ENCODE assay signal across 11 cellular contexts in the genomic region with DNA sequence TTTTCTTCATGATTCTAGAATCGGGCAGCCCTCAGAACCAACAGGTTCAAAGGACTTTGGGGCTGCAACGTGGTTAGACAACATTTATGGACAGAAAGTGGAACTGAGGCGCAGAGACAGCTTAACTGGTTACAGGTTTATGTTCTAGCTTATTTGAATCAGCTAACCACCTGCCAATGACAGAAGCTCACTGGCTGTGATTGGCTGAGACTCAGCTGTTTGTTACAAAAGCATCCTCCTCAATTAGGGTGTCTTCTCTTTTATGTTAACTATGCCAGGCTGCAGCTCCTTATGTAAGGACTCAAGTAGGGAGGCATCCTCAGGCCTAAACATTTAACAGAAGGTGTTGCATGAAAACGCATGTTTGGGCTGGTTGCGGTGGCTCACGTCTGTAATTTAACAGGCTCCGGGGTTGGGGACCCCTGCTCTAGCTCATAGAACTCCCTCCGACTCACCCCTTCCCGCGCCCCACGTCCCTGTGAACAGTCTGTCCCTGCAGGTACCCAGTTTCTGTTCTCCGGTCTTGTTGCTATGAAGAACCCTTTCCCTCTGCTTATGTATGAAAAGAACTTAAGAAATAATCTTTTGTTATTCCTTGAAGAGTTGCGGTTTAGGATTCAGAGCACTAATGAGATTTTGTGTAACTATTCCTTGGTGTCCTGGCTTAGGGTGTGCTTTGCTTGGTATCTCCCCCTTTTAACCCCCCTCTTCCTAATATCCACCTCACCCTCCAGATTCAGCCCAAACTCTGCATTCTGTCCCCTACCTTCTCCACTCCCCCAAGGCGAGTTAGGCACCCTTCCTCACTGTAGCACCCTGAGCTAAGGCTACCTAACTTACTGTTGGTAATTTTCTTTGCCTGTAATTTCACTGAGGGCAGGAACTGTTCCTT. TPM values are rescaled to one million over a fixed set of nuclear protein-coding genes. Genes with fewer than 3 reads are reported as not detected.
DNase-seq lines count a peak whose midpoint lies in the region; ATAC-seq, FAIRE-seq and TF ChIP-seq lines count a peak whose summit lies in the region.
"Had no signal": no experiment of that assay in that cellular context is flagged by ENCODE, and none has a peak within 500 bp of the region (broad histone marks: within the 10 kb centered on the region; RNA-seq: fewer than 3 reads in every experiment).

No MANE protein-coding gene starts in this region.

- TF ChIP-seq RAD21 in GM12878 (IDR thresholded peaks at IDR 0.05; ENCODE audit: insufficient read depth, low read depth, low read length): no peak

- no peak overlapping the region for H3K9ac ChIP-seq in GM12878 (ENCODE audit: control insufficient read depth, insufficient read depth, low read length)

- no peak overlapping the region for H3K27ac ChIP-seq in CD4-positive, CD25-positive, alpha-beta regulatory T cell (ENCODE audit: insufficient read depth, low read length, poor library complexity, severe bottlenecking)
- no peak overlapping the region for H3K27ac ChIP-seq in GM12878 (ENCODE audit: control insufficient read depth, insufficient read depth)
- H3K27ac ChIP-seq in ovary: no peak overlapping the region
- no peak overlapping the region for H3K27ac ChIP-seq in RWPE1

- no peak for ATAC-seq in CD4-positive, CD25-positive, alpha-beta regulatory T cell (ENCODE audit: low read depth in 2 of 2)
- ATAC-seq in GM12878: no peak
- no peak for ATAC-seq in naive thymus-derived CD8-positive, alpha-beta T cell

- peaks cover 31% of the 10 kb centered on the region for H3K4me1 ChIP-seq in CD4-positive, CD25-positive, alpha-beta regulatory T cell (ENCODE audit: control insufficient read depth, insufficient read depth, low read length, poor library complexity, severe bottlenecking)
- H3K4me1 ChIP-seq in GM12878 (ENCODE audit: control insufficient read depth, insufficient read depth, low read length): peaks cover 12% of the 10 kb centered on the region
- H3K4me1 ChIP-seq in ovary (ENCODE audit: insufficient read depth): peaks cover 6% of the 10 kb centered on the region

- H3K9me3 Mint-ChIP-seq in CD4-positive, CD25-positive, alpha-beta regulatory T cell: no peaks in the 10 kb centered on the region
- H3K9me3 Mint-ChIP-seq in IgD-negative memory B cell: no peaks in the 10 kb centered on the region
- H3K9me3 Mint-ChIP-seq in naive thymus-derived CD8-positive, alpha-beta T cell: no peaks in the 10 kb centered on the region

- peak overlapping the region; percentile 46 to 87 (median 72) for H3K27ac Mint-ChIP-seq in CD4-positive, CD25-positive, alpha-beta regulatory T cell
- peak overlapping the region; percentile 16 to 84 (median 28) for H3K27ac Mint-ChIP-seq in IgD-negative memory B cell
- H3K27ac Mint-ChIP-seq in naive thymus-derived CD8-positive, alpha-beta T cell: peak overlapping the region; percentile 16 to 88 (median 80)

- H3K79me2 ChIP-seq in GM12878 (ENCODE audit: control insufficient read depth, insufficient read depth, low read length): peaks cover 14% of the 10 kb centered on the region

- DNase-seq in CD4-positive, CD25-positive, alpha-beta regulatory T cell: no peak
- no peak for DNase-seq in GM12878 (ENCODE audit: low read depth, low spot score)
- no peak for DNase-seq in naive thymus-derived CD8-positive, alpha-beta T cell
- no peak for DNase-seq in ovary
- no peak for DNase-seq in SHP77 treated with DMSO at 0.1 percent for 48 hours (lab: John Stamatoyannopoulos, UW)
- no peak for DNase-seq in HUDEP-2 (lab: John Stamatoyannopoulos, UW; ENCODE audit: unreplicated experiment in 76 of 76)
- no peak for DNase-seq in RWPE1 (ENCODE audit: low spot score)
- DNase-seq: NCI-H1436 treated with DMSO at 0.1 percent for 48 hours; stimulated activated CD4-positive, alpha-beta T cell treated with anti-CD3 and anti-CD28 coated beads, Interleukin-4, amount 100 ng/mL, for 24 hours had no signal

- TF ChIP-seq EP300 in GM12878 (IDR thresholded peaks at IDR 0.05; ENCODE audit: borderline replicate concordance in 1 of 2, control insufficient read depth in 1 of 2, low read depth in 2 of 2, low read length in 2 of 2): no peak
- TF ChIP-seq EP300 in ovary (IDR thresholded peaks at IDR 0.05): no peak

- no peak for TF ChIP-seq CTCF in GM12878 (IDR thresholded peaks at IDR 0.05 in 2 of 3, conservative IDR thresholded peaks at IDR 0.05 in 1 of 3; ENCODE audit: control insufficient read depth in 2 of 3, extremely low read depth in 1 of 3, insufficient read depth in 1 of 3, low read depth in 3 of 3, low read length in 3 of 3)
- TF ChIP-seq CTCF in ovary (IDR thresholded peaks at IDR 0.05): no peak
- no peak for TF ChIP-seq CTCF in RWPE1 (conservative IDR thresholded peaks at IDR 0.05; ENCODE audit: low read depth)

- TF ChIP-seq POLR2A in GM12878 (IDR thresholded peaks at IDR 0.05; ENCODE audit: low read depth, low read length) (no peak), ovary (IDR thresholded peaks at IDR 0.05) (no peak)

- CTCF ChIA-PET in GM12878 (lab: Yijun Ruan, JAX): interaction anchor here (0.6 to 3.6 kb wide), 12 partner anchors 7 to 449 kb away, joined by 3 to 22 read pairs (median 4); no protein-coding TSS in a partner anchor
- CTCF ChIA-PET in RWPE1 (lab: Yijun Ruan, JAX): interaction anchor here (0.6 to 1.1 kb wide), 2 partner anchors 77 to 338 kb away, joined by 3 to 4 read pairs; no protein-coding TSS in a partner anchor

- H3K36me3 ChIP-seq in CD4-positive, CD25-positive, alpha-beta regulatory T cell (ENCODE audit: control insufficient read depth, insufficient read depth, low read length): no peaks in the 10 kb centered on the region
- H3K36me3 ChIP-seq in GM12878 (ENCODE audit: control insufficient read depth in 2 of 2, insufficient read depth in 2 of 2, low read length in 1 of 2) (no peaks in the 10 kb centered on the region), ovary (no peaks in the 10 kb centered on the region)

- 78% methylated on average over 14 of the region's 14 CpGs for WGBS in GM12878 (ENCODE audit: insufficient coverage, insufficient replicate concordance, low lambda C conversion rate, missing lambda C conversion rate)
- WGBS in ovary, 3 donors: 94 to 96% (median 95%) methylated on average over 14 of the region's 14 CpGs

- no peaks in the 10 kb centered on the region for H3K9me3 ChIP-seq in CD4-positive, CD25-positive, alpha-beta regulatory T cell (ENCODE audit: control insufficient read depth in 2 of 2, low read length in 2 of 2)
- H3K9me3 ChIP-seq in GM12878 (replicated peaks; ENCODE audit: control insufficient read depth, insufficient read depth, low read length) (no peaks in the 10 kb centered on the region), ovary (no peaks in the 10 kb centered on the region)

- no peaks in the 10 kb centered on the region for H3K27me3 ChIP-seq in CD4-positive, CD25-positive, alpha-beta regulatory T cell (ENCODE audit: control insufficient read depth, insufficient read depth, low read length)
- H3K27me3 ChIP-seq in GM12878 (replicated peaks in 1 of 2; ENCODE audit: control insufficient read depth in 2 of 2, insufficient read depth in 2 of 2, low read length in 1 of 2): no peaks in the 10 kb centered on the region
- no peaks in the 10 kb centered on the region for H3K27me3 ChIP-seq in ovary

- RAD21 ChIA-PET in GM12878 (lab: Charles Lee; ENCODE audit: unreplicated experiment): interaction anchor here (0.6 to 1.7 kb wide), 7 partner anchors 7 to 240 kb away, joined by 3 to 6 read pairs (median 4); no protein-coding TSS in a partner anchor

- H3K4me3 ChIP-seq in CD4-positive, CD25-positive, alpha-beta regulatory T cell (ENCODE audit: low read depth, low read length): peak overlapping the region; percentile 86
- no peak overlapping the region for H3K4me3 ChIP-seq in GM12878
- H3K4me3 ChIP-seq in ovary: no peak overlapping the region

- intact Hi-C loops in GM12878 (cut with micrococcal nuclease; ENCODE audit: unreplicated experiment) (no loop called here), ovary (cut with DNase I) (no loop called here)

- peaks cover 10% of the 10 kb centered on the region for H3K27me3 Mint-ChIP-seq in CD4-positive, CD25-positive, alpha-beta regulatory T cell
- H3K27me3 Mint-ChIP-seq in IgD-negative memory B cell: no peaks in the 10 kb centered on the region
- no peaks in the 10 kb centered on the region for H3K27me3 Mint-ChIP-seq in naive thymus-derived CD8-positive, alpha-beta T cell

- in situ Hi-C loops in GM12878 (cut with MboI): no loop called here

- peaks cover 19 to 40% (median 30%) of the 10 kb centered on the region in 4 donors for H3K4me1 Mint-ChIP-seq in CD4-positive, CD25-positive, alpha-beta regulatory T cell
- peaks cover 20 to 23% (median 21%) of the 10 kb centered on the region in 3 donors for H3K4me1 Mint-ChIP-seq in IgD-negative memory B cell
- H3K4me1 Mint-ChIP-seq in naive thymus-derived CD8-positive, alpha-beta T cell: peaks cover 16 to 35% (median 30%) of the 10 kb centered on the region in 4 donors

- peak overlapping the region; percentile 94 for H2AFZ ChIP-seq in GM12878 (ENCODE audit: control insufficient read depth, low read depth, low read length)

- SMC1A ChIA-PET in GM12878 (lab: Charles Lee; ENCODE audit: uncharacterized antibody, unreplicated experiment): interaction anchor here (0.8 to 1.5 kb wide), 4 partner anchors 47 to 338 kb away, joined by 3 to 8 read pairs (median 4); no protein-coding TSS in a partner anchor

- no TSS peak for BruUV-seq in GM12878 (replicated peaks; lab: Mats Ljungman, UMichigan)

- POLR2A ChIA-PET in GM12878 (lab: Charles Lee): interaction anchor here (1.0 to 1.4 kb wide), 2 partner anchors 10 to 15 kb away, joined by 3 read pairs; no protein-coding TSS in a partner anchor
- POLR2A ChIA-PET in naive thymus-derived CD8-positive, alpha-beta T cell (lab: Charles Lee): interaction anchor here (0.9 to 1.9 kb wide), 6 partner anchors 10 to 93 kb away, joined by 4 to 10 read pairs (median 5); no protein-coding TSS in a partner anchor
- POLR2A ChIA-PET in RWPE1 (lab: Yijun Ruan, JAX; ENCODE audit: low non-redundant PET): no interaction called here

- peaks cover 7% of the 10 kb centered on the region for H3K36me3 Mint-ChIP-seq in CD4-positive, CD25-positive, alpha-beta regulatory T cell
- H3K36me3 Mint-ChIP-seq in IgD-negative memory B cell: no peaks in the 10 kb centered on the region
- H3K36me3 Mint-ChIP-seq in naive thymus-derived CD8-positive, alpha-beta T cell: no peaks in the 10 kb centered on the region

- FAIRE-seq in GM12878 (lab: Jason Lieb, UNC): no peak
- FAIRE-seq: RCC 7860 had no signal

- no peaks in the 10 kb centered on the region for H4K20me1 ChIP-seq in GM12878 (ENCODE audit: control insufficient read depth, insufficient read depth)

- no peak overlapping the region for H3K4me2 ChIP-seq in GM12878 (ENCODE audit: control insufficient read depth, insufficient read depth)

- peak overlapping the region; percentile 83 to 97 (median 86) for H3K4me3 Mint-ChIP-seq in CD4-positive, CD25-positive, alpha-beta regulatory T cell
- peak overlapping the region; percentile 78 to 87 (median 83) for H3K4me3 Mint-ChIP-seq in IgD-negative memory B cell
- H3K4me3 Mint-ChIP-seq in naive thymus-derived CD8-positive, alpha-beta T cell: peak overlapping the region; percentile 51 to 94 (median 75)

RNA-seq across cellular contexts. Expression of a gene that starts 1.2 kb away (rescaled TPM):
- 21.2 TPM for total RNA-seq in CD4-positive, CD25-positive, alpha-beta regulatory T cell
- 1 to 10 TPM; 4.9 to 5.7 (median 5.5) TPM for polyA plus RNA-seq in CD4-positive, CD25-positive, alpha-beta regulatory T cell
- polyA plus RNA-seq in IgD-negative memory B cell (2.2 TPM), GM12878 (2011; rRNA removed) (7.9 and 9.2 TPM in 2 replicates), GM12878 (2014; fragmentation: Illumina TruSeq; extraction: Trizol) (7.2 and 8.1 TPM in 2 replicates), GM12878 (2014; fragmentation: Nextera tagmentation; extraction: Ambion mirVana) (1 to 10 TPM; 1.5 to 2.3 TPM), GM12878 (2014; rRNA removed) (5.6 and 5.8 TPM in 2 replicates), GM12878 (2016; fragmentation: Nextera tagmentation; extraction: Ambion mirVana) (1 to 10 TPM; 3.2 to 3.9 TPM), ovary (10 to 100 TPM in 1 of 2 donors, 1 to 10 TPM in 1; 7.3 to 21.9 TPM)
- total RNA-seq in GM12878 (2013; cell fraction: nucleolus; rRNA removed): 30.3 TPM in 2 replicates
- total RNA-seq in GM12878 (2014; rRNA removed) (5.2 and 5.5 TPM in 2 replicates), GM12878 (2014; rRNA removed; fragmentation: Illumina TruSeq; extraction: Trizol) (5.8 and 5.9 TPM in 2 replicates), GM12878 (2021) (4.5 and 5.3 TPM in 2 replicates), ovary (10 to 100 TPM in 6 of 7 donors, 1 to 10 TPM in 1; 7.9 to 18.1 (median 12.7) TPM)
- polyA plus RNA-seq in GM12878 (2011; ENCODE audit: low read depth): 2.5 TPM
- 3.8 and 4.0 TPM in 2 replicates for polyA plus RNA-seq in GM12878 (2011; cell fraction: cytosol; rRNA removed)
- 8.1 and 10.7 TPM in 2 replicates for polyA plus RNA-seq in GM12878 (2011; cell fraction: nucleus; rRNA removed)
- 3.2 and 3.4 TPM in 2 replicates for polyA plus RNA-seq in GM12878 (2012)
- polyA minus RNA-seq in GM12878 (2011; rRNA and poly(A)+ RNA removed): 6.2 and 8.4 TPM in 2 replicates
- 3.1 and 3.6 TPM in 2 replicates for polyA minus RNA-seq in GM12878 (2011; cell fraction: cytosol; rRNA and poly(A)+ RNA removed)
- polyA minus RNA-seq in GM12878 (2011; cell fraction: nucleus; rRNA and poly(A)+ RNA removed): 2.9 and 3.5 TPM in 2 replicates
- 10 to 100 TPM; 16.6 to 16.9 TPM for total RNA-seq in naive thymus-derived CD8-positive, alpha-beta T cell
- polyA plus RNA-seq in naive thymus-derived CD8-positive, alpha-beta T cell: 1 to 10 TPM; 3.9 to 4.6 (median 4.2) TPM

Comparison
In these comparisons a context has a peak if more than half of its experiments do, and no peak if none do; other contexts are left out.
1. H3K27ac Mint-ChIP-seq: peak in every context shown above with its lines; median percentile 80 in naive thymus-derived CD8-positive, alpha-beta T cell; 72 in CD4-positive, CD25-positive, alpha-beta regulatory T cell; 28 in IgD-negative memory B cell.